Comparison of ENCODE assay signal across 2 cellular contexts in the genomic region with DNA sequence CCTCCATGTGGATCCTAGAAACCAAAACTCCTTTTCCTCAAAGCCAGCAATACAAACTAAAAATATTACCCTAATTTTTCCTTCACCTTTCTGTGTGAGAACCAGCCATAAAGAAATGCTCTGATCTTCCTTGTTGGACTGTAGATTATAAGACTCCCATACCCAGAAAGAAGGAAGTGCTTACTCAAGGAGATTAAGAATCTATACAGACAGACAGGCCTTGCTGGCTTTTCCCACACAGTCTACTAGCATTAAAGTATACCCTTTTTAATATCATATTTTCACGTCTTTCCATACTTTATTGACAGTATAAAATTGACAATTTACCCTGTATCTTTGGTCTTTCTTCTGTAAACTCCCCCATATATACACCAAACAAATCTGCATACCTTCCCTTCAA.
TF ChIP-seq lines count a peak whose summit lies in the region.

No MANE protein-coding gene starts in this region.

TF ChIP-seq in GM23338, 12 proteins besides CTCF, POLR2A, EP300 and RAD21 (continued from another document):
- TF ChIP-seq, protein P1, sequence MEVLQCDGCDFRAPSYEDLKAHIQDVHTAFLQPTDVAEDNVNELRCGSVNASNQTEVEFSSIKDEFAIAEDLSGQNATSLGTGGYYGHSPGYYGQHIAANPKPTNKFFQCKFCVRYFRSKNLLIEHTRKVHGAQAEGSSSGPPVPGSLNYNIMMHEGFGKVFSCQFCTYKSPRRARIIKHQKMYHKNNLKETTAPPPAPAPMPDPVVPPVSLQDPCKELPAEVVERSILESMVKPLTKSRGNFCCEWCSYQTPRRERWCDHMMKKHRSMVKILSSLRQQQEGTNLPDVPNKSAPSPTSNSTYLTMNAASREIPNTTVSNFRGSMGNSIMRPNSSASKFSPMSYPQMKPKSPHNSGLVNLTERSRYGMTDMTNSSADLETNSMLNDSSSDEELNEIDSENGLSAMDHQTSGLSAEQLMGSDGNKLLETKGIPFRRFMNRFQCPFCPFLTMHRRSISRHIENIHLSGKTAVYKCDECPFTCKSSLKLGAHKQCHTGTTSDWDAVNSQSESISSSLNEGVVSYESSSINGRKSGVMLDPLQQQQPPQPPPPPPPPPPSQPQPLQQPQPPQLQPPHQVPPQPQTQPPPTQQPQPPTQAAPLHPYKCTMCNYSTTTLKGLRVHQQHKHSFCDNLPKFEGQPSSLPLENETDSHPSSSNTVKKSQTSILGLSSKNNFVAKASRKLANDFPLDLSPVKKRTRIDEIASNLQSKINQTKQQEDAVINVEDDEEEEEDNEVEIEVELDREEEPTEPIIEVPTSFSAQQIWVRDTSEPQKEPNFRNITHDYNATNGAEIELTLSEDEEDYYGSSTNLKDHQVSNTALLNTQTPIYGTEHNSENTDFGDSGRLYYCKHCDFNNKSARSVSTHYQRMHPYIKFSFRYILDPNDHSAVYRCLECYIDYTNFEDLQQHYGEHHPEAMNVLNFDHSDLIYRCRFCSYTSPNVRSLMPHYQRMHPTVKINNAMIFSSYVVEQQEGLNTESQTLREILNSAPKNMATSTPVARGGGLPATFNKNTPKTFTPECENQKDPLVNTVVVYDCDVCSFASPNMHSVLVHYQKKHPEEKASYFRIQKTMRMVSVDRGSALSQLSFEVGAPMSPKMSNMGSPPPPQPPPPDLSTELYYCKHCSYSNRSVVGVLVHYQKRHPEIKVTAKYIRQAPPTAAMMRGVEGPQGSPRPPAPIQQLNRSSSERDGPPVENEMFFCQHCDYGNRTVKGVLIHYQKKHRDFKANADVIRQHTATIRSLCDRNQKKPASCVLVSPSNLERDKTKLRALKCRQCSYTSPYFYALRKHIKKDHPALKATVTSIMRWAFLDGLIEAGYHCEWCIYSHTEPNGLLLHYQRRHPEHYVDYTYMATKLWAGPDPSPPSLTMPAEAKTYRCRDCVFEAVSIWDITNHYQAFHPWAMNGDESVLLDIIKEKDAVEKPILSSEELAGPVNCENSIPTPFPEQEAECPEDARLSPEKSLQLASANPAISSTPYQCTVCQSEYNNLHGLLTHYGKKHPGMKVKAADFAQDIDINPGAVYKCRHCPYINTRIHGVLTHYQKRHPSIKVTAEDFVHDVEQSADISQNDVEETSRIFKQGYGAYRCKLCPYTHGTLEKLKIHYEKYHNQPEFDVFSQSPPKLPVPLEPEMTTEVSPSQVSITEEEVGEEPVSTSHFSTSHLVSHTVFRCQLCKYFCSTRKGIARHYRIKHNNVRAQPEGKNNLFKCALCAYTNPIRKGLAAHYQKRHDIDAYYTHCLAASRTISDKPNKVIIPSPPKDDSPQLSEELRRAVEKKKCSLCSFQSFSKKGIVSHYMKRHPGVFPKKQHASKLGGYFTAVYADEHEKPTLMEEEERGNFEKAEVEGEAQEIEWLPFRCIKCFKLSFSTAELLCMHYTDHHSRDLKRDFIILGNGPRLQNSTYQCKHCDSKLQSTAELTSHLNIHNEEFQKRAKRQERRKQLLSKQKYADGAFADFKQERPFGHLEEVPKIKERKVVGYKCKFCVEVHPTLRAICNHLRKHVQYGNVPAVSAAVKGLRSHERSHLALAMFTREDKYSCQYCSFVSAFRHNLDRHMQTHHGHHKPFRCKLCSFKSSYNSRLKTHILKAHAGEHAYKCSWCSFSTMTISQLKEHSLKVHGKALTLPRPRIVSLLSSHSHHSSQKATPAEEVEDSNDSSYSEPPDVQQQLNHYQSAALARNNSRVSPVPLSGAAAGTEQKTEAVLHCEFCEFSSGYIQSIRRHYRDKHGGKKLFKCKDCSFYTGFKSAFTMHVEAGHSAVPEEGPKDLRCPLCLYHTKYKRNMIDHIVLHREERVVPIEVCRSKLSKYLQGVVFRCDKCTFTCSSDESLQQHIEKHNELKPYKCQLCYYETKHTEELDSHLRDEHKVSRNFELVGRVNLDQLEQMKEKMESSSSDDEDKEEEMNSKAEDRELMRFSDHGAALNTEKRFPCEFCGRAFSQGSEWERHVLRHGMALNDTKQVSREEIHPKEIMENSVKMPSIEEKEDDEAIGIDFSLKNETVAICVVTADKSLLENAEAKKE (CRISPR knock-in tag; IDR thresholded peaks at IDR 0.05) = no peak

TF ChIP-seq in K562, 482 proteins besides CTCF, POLR2A, EP300 and RAD21 (continued from another document):
- TF ChIP-seq ZNF75A (CRISPR knock-in tag; IDR thresholded peaks at IDR 0.05) (peak; percentile 90), ZNF668 (CRISPR knock-in tag; IDR thresholded peaks at IDR 0.05) (no peak), HMGN3 (IDR thresholded peaks at IDR 0.05; ENCODE audit: borderline replicate concordance, extremely low read depth, insufficient read length, low read depth, low read length) (no peak), XRCC4 (IDR thresholded peaks at IDR 0.05; ENCODE audit: extremely low read depth, insufficient read depth, insufficient read length) (no peak)
- TF ChIP-seq, protein P2, sequence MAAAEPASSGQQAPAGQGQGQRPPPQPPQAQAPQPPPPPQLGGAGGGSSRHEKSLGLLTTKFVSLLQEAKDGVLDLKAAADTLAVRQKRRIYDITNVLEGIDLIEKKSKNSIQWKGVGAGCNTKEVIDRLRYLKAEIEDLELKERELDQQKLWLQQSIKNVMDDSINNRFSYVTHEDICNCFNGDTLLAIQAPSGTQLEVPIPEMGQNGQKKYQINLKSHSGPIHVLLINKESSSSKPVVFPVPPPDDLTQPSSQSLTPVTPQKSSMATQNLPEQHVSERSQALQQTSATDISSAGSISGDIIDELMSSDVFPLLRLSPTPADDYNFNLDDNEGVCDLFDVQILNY (CRISPR knock-in tag; IDR thresholded peaks at IDR 0.05) = no peak
